In the genomic region with DNA sequence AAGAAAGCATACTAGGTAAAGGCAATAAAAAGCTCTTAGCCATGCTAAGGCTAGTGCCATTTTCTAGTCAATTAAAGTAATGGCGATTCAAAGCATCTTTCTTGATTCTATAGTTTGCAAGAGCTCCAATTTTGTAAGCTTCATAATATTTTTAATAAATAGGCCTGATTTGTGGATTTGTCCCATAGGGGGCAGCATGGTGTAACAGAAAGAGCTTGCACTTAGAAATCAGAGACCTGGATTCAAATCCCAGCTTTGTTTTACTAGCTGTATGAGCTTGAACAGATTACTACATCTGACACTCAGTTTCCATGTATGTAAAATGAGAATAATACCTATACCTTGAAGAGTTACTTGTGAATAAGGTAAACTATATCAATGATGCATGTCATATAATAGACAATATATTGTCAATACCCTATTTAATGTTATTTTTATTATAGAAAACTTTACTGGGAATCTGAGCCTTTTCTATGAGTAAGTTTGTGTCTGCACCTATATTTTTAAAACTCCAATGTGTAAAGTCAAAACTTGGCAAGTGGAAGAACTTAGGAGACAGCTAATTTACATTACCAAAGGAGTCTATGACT, we compare ENCODE assay signal across 8 cellular contexts.
A peak's percentile ranks its signal among the peaks of the same experiment; 100 is the strongest.
DNase-seq lines count a peak whose midpoint lies in the region; ATAC-seq and TF ChIP-seq lines count a peak whose summit lies in the region.

No MANE protein-coding gene starts in this region.

- no peaks in the 10 kb centered on the region for H3K36me3 Mint-ChIP-seq in WTC11

- no peak overlapping the region for H3K4me3 ChIP-seq in liver (ENCODE audit: low read depth in 1 of 3, low read length in 3 of 3)

- H3K9ac ChIP-seq in liver (ENCODE audit: low read depth in 1 of 2, low read length in 2 of 2): no peak overlapping the region

- no peaks in the 10 kb centered on the region for H3K36me3 ChIP-seq in liver (ENCODE audit: control insufficient read depth in 4 of 4, insufficient read depth in 3 of 4, low read depth in 1 of 4, low read length in 3 of 4)

- H3K4me1 ChIP-seq in liver (ENCODE audit: control insufficient read depth in 4 of 4, insufficient read depth in 4 of 4, low read length in 3 of 4): no peaks in the 10 kb centered on the region

- 47% methylated on average over 1 of the region's 1 CpG for WGBS in liver

- peak; percentile 46 to 57 for TF ChIP-seq RAD21 in liver (IDR thresholded peaks at IDR 0.05)

- no peak for ATAC-seq in WTC11
- ATAC-seq in left lobe of liver: no peak

- TF ChIP-seq CTCF in WTC11 (IDR thresholded peaks at IDR 0.05): peak; percentile 39
- TF ChIP-seq CTCF in liver (IDR thresholded peaks at IDR 0.05; ENCODE audit: low read depth, low read length, missing input control): peak; percentile 23

- DNase-seq in DMS114 treated with DMSO at 0.1 percent for 48 hours (lab: John Stamatoyannopoulos, UW; ENCODE audit: unreplicated experiment) (peak; percentile 10), HuH-7.5 (ENCODE audit: low spot score) (peak; percentile 11), WTC11 (ENCODE audit: low spot score) (no peak), left lobe of liver (ENCODE audit: low spot score) (no peak), NCI-H187 treated with DMSO at 0.1 percent for 48 hours (lab: John Stamatoyannopoulos, UW) (no peak), NCI-H187 (lab: John Stamatoyannopoulos, UW) (no peak)
- no peak for DNase-seq in activated effector memory CD4-positive, alpha-beta T cell treated with anti-CD3 and anti-CD28 coated beads, Interleukin-2, amount 50 U/mL, for 16 hours

- CTCF ChIA-PET in WTC11 (lab: Charles Lee): interaction anchor here (0.5 to 2.4 kb wide), 62 partner anchors 8 to 440 kb away, joined by 3 to 52 read pairs (median 4); a partner anchor contains a TSS

- no peaks in the 10 kb centered on the region for H3K9me3 Mint-ChIP-seq in WTC11

- no peak overlapping the region for H3K27ac ChIP-seq in liver (ENCODE audit: low read depth in 1 of 2, low read length in 2 of 2)

- H3K4me1 Mint-ChIP-seq in WTC11: no peaks in the 10 kb centered on the region

- no peak overlapping the region for H3K27ac Mint-ChIP-seq in WTC11

- no peak overlapping the region for H3K4me3 Mint-ChIP-seq in WTC11

- H3K9me3 ChIP-seq in liver (ENCODE audit: control insufficient read depth in 4 of 4, low read length in 3 of 4): no peaks in the 10 kb centered on the region

- no peaks in the 10 kb centered on the region for H3K27me3 ChIP-seq in liver (ENCODE audit: control insufficient read depth in 4 of 4, insufficient read depth in 4 of 4, low read length in 3 of 4)

- POLR2A ChIA-PET in WTC11 (lab: Charles Lee): no interaction called here

- no peaks in the 10 kb centered on the region for H3K27me3 Mint-ChIP-seq in WTC11 (ENCODE audit: low read depth)

TF ChIP-seq in WTC11, 78 proteins besides CTCF, POLR2A, EP300 and RAD21:
- TF ChIP-seq, protein P1, sequence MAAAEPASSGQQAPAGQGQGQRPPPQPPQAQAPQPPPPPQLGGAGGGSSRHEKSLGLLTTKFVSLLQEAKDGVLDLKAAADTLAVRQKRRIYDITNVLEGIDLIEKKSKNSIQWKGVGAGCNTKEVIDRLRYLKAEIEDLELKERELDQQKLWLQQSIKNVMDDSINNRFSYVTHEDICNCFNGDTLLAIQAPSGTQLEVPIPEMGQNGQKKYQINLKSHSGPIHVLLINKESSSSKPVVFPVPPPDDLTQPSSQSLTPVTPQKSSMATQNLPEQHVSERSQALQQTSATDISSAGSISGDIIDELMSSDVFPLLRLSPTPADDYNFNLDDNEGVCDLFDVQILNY (CRISPR knock-in tag; IDR thresholded peaks at IDR 0.05): no peak
- no peak for TF ChIP-seq ELF4 (CRISPR knock-in tag; IDR thresholded peaks at IDR 0.05; ENCODE audit: low read depth)
TF ChIP-seq in WTC11: peak in this region for 0.

TF ChIP-seq in liver, 16 proteins besides CTCF, POLR2A, EP300 and RAD21:
- TF ChIP-seq, protein P2, sequence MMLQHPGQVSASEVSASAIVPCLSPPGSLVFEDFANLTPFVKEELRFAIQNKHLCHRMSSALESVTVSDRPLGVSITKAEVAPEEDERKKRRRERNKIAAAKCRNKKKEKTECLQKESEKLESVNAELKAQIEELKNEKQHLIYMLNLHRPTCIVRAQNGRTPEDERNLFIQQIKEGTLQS (IDR thresholded peaks at IDR 0.05): no peak
- TF ChIP-seq FOXA1 (IDR thresholded peaks at IDR 0.05) (no peak), GABPA (IDR thresholded peaks at IDR 0.05 in 1 of 2, conservative IDR thresholded peaks at IDR 0.05 in 1 of 2) (no peak), EGR1 (IDR thresholded peaks at IDR 0.05; ENCODE audit: low read depth in 2 of 2) (no peak), HNF4G (IDR thresholded peaks at IDR 0.05) (no peak), FOXA2 (IDR thresholded peaks at IDR 0.05) (no peak), YY1 (IDR thresholded peaks at IDR 0.05) (no peak), NR2F2 (IDR thresholded peaks at IDR 0.05) (no peak), RXRA (IDR thresholded peaks at IDR 0.05) (no peak), JUND (IDR thresholded peaks at IDR 0.05) (no peak), SP1 (IDR thresholded peaks at IDR 0.05) (no peak), HNF4A (conservative IDR thresholded peaks at IDR 0.05) (no peak), TAF1 (conservative IDR thresholded peaks at IDR 0.05) (no peak)
- TF ChIP-seq, protein P3, sequence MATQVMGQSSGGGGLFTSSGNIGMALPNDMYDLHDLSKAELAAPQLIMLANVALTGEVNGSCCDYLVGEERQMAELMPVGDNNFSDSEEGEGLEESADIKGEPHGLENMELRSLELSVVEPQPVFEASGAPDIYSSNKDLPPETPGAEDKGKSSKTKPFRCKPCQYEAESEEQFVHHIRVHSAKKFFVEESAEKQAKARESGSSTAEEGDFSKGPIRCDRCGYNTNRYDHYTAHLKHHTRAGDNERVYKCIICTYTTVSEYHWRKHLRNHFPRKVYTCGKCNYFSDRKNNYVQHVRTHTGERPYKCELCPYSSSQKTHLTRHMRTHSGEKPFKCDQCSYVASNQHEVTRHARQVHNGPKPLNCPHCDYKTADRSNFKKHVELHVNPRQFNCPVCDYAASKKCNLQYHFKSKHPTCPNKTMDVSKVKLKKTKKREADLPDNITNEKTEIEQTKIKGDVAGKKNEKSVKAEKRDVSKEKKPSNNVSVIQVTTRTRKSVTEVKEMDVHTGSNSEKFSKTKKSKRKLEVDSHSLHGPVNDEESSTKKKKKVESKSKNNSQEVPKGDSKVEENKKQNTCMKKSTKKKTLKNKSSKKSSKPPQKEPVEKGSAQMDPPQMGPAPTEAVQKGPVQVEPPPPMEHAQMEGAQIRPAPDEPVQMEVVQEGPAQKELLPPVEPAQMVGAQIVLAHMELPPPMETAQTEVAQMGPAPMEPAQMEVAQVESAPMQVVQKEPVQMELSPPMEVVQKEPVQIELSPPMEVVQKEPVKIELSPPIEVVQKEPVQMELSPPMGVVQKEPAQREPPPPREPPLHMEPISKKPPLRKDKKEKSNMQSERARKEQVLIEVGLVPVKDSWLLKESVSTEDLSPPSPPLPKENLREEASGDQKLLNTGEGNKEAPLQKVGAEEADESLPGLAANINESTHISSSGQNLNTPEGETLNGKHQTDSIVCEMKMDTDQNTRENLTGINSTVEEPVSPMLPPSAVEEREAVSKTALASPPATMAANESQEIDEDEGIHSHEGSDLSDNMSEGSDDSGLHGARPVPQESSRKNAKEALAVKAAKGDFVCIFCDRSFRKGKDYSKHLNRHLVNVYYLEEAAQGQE (IDR thresholded peaks at IDR 0.05): no peak
- TF ChIP-seq, protein P4, sequence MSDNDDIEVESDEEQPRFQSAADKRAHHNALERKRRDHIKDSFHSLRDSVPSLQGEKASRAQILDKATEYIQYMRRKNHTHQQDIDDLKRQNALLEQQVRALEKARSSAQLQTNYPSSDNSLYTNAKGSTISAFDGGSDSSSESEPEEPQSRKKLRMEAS (IDR thresholded peaks at IDR 0.05): no peak
- TF ChIP-seq, protein P5, sequence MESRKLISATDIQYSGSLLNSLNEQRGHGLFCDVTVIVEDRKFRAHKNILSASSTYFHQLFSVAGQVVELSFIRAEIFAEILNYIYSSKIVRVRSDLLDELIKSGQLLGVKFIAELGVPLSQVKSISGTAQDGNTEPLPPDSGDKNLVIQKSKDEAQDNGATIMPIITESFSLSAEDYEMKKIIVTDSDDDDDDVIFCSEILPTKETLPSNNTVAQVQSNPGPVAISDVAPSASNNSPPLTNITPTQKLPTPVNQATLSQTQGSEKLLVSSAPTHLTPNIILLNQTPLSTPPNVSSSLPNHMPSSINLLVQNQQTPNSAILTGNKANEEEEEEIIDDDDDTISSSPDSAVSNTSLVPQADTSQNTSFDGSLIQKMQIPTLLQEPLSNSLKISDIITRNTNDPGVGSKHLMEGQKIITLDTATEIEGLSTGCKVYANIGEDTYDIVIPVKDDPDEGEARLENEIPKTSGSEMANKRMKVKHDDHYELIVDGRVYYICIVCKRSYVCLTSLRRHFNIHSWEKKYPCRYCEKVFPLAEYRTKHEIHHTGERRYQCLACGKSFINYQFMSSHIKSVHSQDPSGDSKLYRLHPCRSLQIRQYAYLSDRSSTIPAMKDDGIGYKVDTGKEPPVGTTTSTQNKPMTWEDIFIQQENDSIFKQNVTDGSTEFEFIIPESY (IDR thresholded peaks at IDR 0.05): no peak

Comparison
In these comparisons a context has a peak if more than half of its experiments do, and no peak if none do; other contexts are left out.
1. DNase-seq: peak in DMS114 treated with DMSO at 0.1 percent for 48 hours (single experiment) and HuH-7.5 (single experiment); none in WTC11 (single experiment), left lobe of liver (single experiment), activated effector memory CD4-positive, alpha-beta T cell treated with anti-CD3 and anti-CD28 coated beads, Interleukin-2, amount 50 U/mL, for 16 hours (single experiment), NCI-H187 treated with DMSO at 0.1 percent for 48 hours (single experiment) and NCI-H187 (0 of 2).